1 cellular context compared by ENCODE assay signal in the genomic region with DNA sequence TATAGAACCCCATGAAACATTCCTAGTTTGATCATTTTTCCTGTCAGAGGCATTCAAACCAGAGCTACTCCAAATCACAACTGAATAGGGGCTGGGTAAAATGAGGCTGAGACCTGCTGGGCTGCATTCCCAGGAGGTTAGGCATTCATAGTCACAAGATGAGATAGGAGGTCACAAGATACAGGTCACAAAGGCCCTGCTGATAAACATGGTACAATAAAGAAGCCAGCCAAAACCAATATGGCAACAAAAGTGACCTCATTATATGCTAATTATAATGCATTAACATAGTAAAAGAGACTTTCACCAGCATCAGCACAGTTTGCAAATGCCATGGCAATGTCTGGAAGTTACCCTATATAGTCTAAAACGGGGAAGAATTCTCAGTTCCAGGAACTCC.
TF ChIP-seq lines count a peak whose summit lies in the region.

No MANE protein-coding gene starts in this region.

TF ChIP-seq in HepG2, 621 proteins besides CTCF, POLR2A, EP300 and RAD21:
- no peak for TF ChIP-seq AFF4 (CRISPR knock-in tag; IDR thresholded peaks at IDR 0.05)
- TF ChIP-seq PCBP2 (optimal IDR thresholded peaks at IDR 0.05; ENCODE audit: low read depth, low read length, poor library complexity, severe bottlenecking): no peak
- TF ChIP-seq ZKSCAN5 (CRISPR knock-in tag; IDR thresholded peaks at IDR 0.05): no peak
- no peak for TF ChIP-seq ELF3 (CRISPR knock-in tag; IDR thresholded peaks at IDR 0.05)
- TF ChIP-seq, protein P1, sequence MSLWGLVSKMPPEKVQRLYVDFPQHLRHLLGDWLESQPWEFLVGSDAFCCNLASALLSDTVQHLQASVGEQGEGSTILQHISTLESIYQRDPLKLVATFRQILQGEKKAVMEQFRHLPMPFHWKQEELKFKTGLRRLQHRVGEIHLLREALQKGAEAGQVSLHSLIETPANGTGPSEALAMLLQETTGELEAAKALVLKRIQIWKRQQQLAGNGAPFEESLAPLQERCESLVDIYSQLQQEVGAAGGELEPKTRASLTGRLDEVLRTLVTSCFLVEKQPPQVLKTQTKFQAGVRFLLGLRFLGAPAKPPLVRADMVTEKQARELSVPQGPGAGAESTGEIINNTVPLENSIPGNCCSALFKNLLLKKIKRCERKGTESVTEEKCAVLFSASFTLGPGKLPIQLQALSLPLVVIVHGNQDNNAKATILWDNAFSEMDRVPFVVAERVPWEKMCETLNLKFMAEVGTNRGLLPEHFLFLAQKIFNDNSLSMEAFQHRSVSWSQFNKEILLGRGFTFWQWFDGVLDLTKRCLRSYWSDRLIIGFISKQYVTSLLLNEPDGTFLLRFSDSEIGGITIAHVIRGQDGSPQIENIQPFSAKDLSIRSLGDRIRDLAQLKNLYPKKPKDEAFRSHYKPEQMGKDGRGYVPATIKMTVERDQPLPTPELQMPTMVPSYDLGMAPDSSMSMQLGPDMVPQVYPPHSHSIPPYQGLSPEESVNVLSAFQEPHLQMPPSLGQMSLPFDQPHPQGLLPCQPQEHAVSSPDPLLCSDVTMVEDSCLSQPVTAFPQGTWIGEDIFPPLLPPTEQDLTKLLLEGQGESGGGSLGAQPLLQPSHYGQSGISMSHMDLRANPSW (CRISPR knock-in tag; IDR thresholded peaks at IDR 0.05; ENCODE audit: borderline replicate concordance): no peak
- no peak for TF ChIP-seq FOXK2 (IDR thresholded peaks at IDR 0.05)
- TF ChIP-seq NCOA2 (CRISPR knock-in tag; IDR thresholded peaks at IDR 0.05): no peak
- TF ChIP-seq ZNF143 (CRISPR knock-in tag; IDR thresholded peaks at IDR 0.05): no peak
- no peak for TF ChIP-seq NFATC3 (CRISPR knock-in tag; IDR thresholded peaks at IDR 0.05)
